8 cellular contexts compared by ENCODE assay signal in the genomic region with DNA sequence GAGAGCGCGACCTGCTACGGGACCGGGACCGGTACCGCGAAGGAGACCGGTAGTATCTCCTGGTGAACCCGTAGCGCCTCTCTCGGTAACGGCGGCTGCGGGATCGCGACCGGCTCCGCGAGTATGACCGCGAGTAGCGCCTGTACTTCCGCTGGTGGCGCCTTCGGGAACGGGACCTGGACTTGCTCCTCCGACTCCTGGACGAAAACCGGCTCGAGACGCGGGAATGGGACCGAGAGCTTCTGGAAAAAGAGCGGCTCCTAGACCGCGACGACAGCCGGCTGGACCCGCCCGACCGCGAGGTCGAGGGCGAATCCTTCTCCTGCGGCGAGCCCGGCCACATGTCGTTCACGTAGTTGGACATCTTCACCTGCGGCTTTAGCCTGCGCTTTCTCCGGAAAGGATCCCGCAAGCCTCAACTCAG. TPM values are rescaled to one million over a fixed set of nuclear protein-coding genes. Genes with fewer than 3 reads are reported as not detected.
DNase-seq lines count a peak whose midpoint lies in the region; TF ChIP-seq lines count a peak whose summit lies in the region.

No MANE protein-coding gene starts in this region.

- TF ChIP-seq CTCF in chondrocyte (IDR thresholded peaks at IDR 0.05) (no peak), tibial nerve (IDR thresholded peaks at IDR 0.05) (no peak)

- H3K9me3 Mint-ChIP-seq in chondrocyte (ENCODE audit: low read depth): no peaks in the 10 kb centered on the region

- in situ Hi-C loops in HAP-1 (cut with MboI; ENCODE audit: low sequenced_read_pairs) (loop anchor here (10.0 kb wide), 1 partner anchor 568 kb away; the partner anchor contains the start of gene MTFR1L), KBM-7 (cut with MboI; ENCODE audit: low pct_unique_long_range_greater_than_20kb, low sequenced_read_pairs) (no loop called here)

- no peaks in the 10 kb centered on the region for H3K27me3 Mint-ChIP-seq in chondrocyte (ENCODE audit: low read depth)

- H3K4me3 ChIP-seq in HAP-1 (peak overlapping the region; percentile 98), tibial nerve (peak overlapping the region; percentile 65 to 90 (median 78))

- peaks cover 8% of the 10 kb centered on the region for H3K4me1 ChIP-seq in HAP-1
- H3K4me1 ChIP-seq in tibial nerve: peaks cover 0 to 44% (median 15%) of the 10 kb centered on the region in 4 donors

- H3K4me3 Mint-ChIP-seq in chondrocyte (ENCODE audit: unreplicated experiment): peak overlapping the region; percentile 92

- TF ChIP-seq POLR2A in tibial nerve (IDR thresholded peaks at IDR 0.05): no peak

- H3K27ac ChIP-seq in tibial nerve: peak overlapping the region; percentile 93 to 100 (median 98)

- no peak for TF ChIP-seq EP300 in tibial nerve (IDR thresholded peaks at IDR 0.05)

- peak overlapping the region; percentile 97 for H3K27ac Mint-ChIP-seq in chondrocyte (ENCODE audit: unreplicated experiment)

- H3K27me3 ChIP-seq in HAP-1 (ENCODE audit: low read depth): no peaks in the 10 kb centered on the region
- H3K27me3 ChIP-seq in tibial nerve: no peaks in the 10 kb centered on the region

- no peaks in the 10 kb centered on the region for H3K9me3 ChIP-seq in HAP-1
- no peaks in the 10 kb centered on the region for H3K9me3 ChIP-seq in tibial nerve

- DNase-seq in DMS53 treated with DMSO at 0.1 percent for 48 hours (lab: John Stamatoyannopoulos, UW; ENCODE audit: unreplicated experiment) (peak; percentile 40), HAP-1 (ENCODE audit: low spot score in 2 of 2) (peak in 1 of 2 experiments; percentile 59), RPMI8226 (peak; percentile 34), chondrocyte (ENCODE audit: low spot score) (no peak), mesenteric fat pad (ENCODE audit: low spot score) (peak; percentile 89), tibial nerve (ENCODE audit: low spot score in 2 of 2) (no peak), kidney glomerular epithelial cell (lab: John Stamatoyannopoulos, UW) (no peak), KBM-7 (no peak)

- peaks cover 37% of the 10 kb centered on the region for H3K4me1 Mint-ChIP-seq in chondrocyte (ENCODE audit: low read depth)

- 0 to 1% methylated on average over 29 to 53 of the region's 53 CpGs for WGBS in tibial nerve, 2 donors

- peaks cover 50% of the 10 kb centered on the region for H3K36me3 ChIP-seq in HAP-1 (replicated peaks)
- peaks cover 2 to 41% (median 14%) of the 10 kb centered on the region in 3 donors for H3K36me3 ChIP-seq in tibial nerve

- peaks cover 35% of the 10 kb centered on the region for H3K36me3 Mint-ChIP-seq in chondrocyte (ENCODE audit: low read depth)

RNA-seq across cellular contexts. Expression of gene RSRP1, which starts 0.6 kb away (rescaled TPM):
- 68.5 to 96.7 TPM (median 76.4 TPM) in 3 replicates for total RNA-seq in chondrocyte
- 44.1 TPM for total RNA-seq in mesenteric fat pad
- 100 to 1,000 TPM; 169 to 191 (median 178) TPM for total RNA-seq in tibial nerve

RNA-seq across cellular contexts. Expression of gene SYF2, which starts 14.3 kb away (rescaled TPM):
- total RNA-seq in chondrocyte: 23.2 to 25.9 TPM (median 24.3 TPM) in 3 replicates
- total RNA-seq in mesenteric fat pad: 31.9 TPM
- 10 to 100 TPM; 32.7 to 52.2 (median 43.7) TPM for total RNA-seq in tibial nerve

RNA-seq across cellular contexts. Expression of gene RHD, which starts 25.7 kb away (rescaled TPM):
- total RNA-seq in chondrocyte (not detected in 3 replicates), mesenteric fat pad (not detected), tibial nerve (not detected)

Comparison
In these comparisons a context has a peak if more than half of its experiments do, and no peak if none do; other contexts are left out.
1. DNase-seq: peak in DMS53 treated with DMSO at 0.1 percent for 48 hours (single experiment), RPMI8226 (single experiment) and mesenteric fat pad (single experiment); none in chondrocyte (single experiment), tibial nerve (0 of 2), kidney glomerular epithelial cell (single experiment) and KBM-7 (single experiment).